9 cellular contexts compared by ENCODE assay signal in the genomic region with DNA sequence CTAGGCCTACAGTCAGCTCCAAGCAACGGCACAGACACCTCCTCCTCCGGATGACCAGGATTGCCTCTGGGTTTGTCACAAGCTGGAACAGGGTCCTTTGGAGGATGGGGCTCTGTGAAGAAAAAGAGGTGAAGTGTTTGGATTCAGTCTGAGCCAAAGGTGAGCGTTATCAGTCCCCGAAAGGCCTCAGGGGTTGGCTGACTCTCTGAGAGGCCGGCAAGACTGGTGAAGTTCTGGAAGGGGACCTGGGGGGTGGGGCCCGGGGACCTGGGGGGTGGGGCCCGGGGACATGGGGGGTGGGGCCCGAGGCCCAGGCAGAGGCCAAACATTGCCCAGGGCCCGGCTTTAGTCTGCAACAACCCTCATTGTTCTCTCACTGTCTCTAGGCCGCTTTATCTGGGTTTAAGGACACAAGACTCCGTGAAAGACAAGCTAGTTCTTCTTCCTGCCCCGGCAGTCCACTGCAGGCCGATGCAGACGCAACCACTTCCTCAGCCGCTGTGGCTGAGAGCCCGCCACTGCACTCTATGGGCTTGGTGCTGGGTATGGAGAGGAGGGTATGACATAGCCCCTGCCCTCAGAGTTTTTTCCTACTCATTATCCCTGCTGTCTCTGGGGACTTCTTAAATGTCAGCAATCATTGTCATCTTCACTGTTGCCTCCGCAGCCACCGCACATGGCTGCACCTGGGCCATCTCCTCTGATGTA. TPM values are rescaled to one million over a fixed set of nuclear protein-coding genes. Genes with fewer than 3 reads are reported as not detected.
DNase-seq lines count a peak whose midpoint lies in the region; ATAC-seq and TF ChIP-seq lines count a peak whose summit lies in the region.
"Had no signal": no experiment of that assay in that cellular context is flagged by ENCODE, and none has a peak within 500 bp of the region (broad histone marks: within the 10 kb centered on the region; RNA-seq: fewer than 3 reads in every experiment).

No MANE protein-coding gene starts in this region.

- H3K79me2 ChIP-seq in mammary epithelial cell (ENCODE audit: insufficient read depth, low read length) (no peaks in the 10 kb centered on the region), MM.1S (ENCODE audit: low read length) (no peaks in the 10 kb centered on the region)

- H3K9me3 Mint-ChIP-seq in MCF 10A (ENCODE audit: unreplicated experiment): no peaks in the 10 kb centered on the region

- H4K20me1 ChIP-seq in mammary epithelial cell (ENCODE audit: insufficient read depth, low read length) (no peaks in the 10 kb centered on the region), MM.1S (ENCODE audit: insufficient read depth, low read length) (no peaks in the 10 kb centered on the region)

- no peaks in the 10 kb centered on the region for H3K36me3 Mint-ChIP-seq in MCF 10A (ENCODE audit: insufficient read depth, unreplicated experiment)

- DNase-seq in mammary epithelial cell (no peak), MCF 10A (ENCODE audit: unreplicated experiment) (no peak), Panc1 (ENCODE audit: low read depth, low spot score) (no peak), foreskin melanocyte (peak; percentile 52), globus pallidus (ENCODE audit: low spot score) (no peak), MM.1S (no peak)
- DNase-seq: NCI-H2227 treated with DMSO at 0.1 percent for 48 hours had no signal

- H3K4me1 ChIP-seq in mammary epithelial cell (ENCODE audit: insufficient read depth, low read length) (no peaks in the 10 kb centered on the region), Panc1 (ENCODE audit: control insufficient read depth, insufficient read depth, low read length) (peaks cover 65% of the 10 kb centered on the region), thymus (ENCODE audit: control insufficient read depth, insufficient read depth, low read length) (peaks cover 49% of the 10 kb centered on the region), MM.1S (ENCODE audit: low read length) (peaks cover 8% of the 10 kb centered on the region)

- no peaks in the 10 kb centered on the region for H3K4me1 Mint-ChIP-seq in MCF 10A (ENCODE audit: insufficient read depth, unreplicated experiment)

- H2AFZ ChIP-seq in mammary epithelial cell (ENCODE audit: low read depth, low read length) (peak overlapping the region; percentile 62), MM.1S (ENCODE audit: low read length) (no peak overlapping the region)

- no peak overlapping the region for H3K27ac Mint-ChIP-seq in MCF 10A (ENCODE audit: low read depth, unreplicated experiment)

- CTCF ChIA-PET in mammary epithelial cell (lab: Charles Lee; ENCODE audit: low non-redundant PET): interaction anchor here (0.6 kb wide), 1 partner anchor 17 kb away, joined by 4 read pairs; no protein-coding TSS in a partner anchor
- CTCF ChIA-PET in MCF 10A (lab: Yijun Ruan, JAX): no interaction called here
- CTCF ChIA-PET in Panc1 (lab: Charles Lee): interaction anchor here (0.5 to 0.7 kb wide), 2 partner anchors 83 to 100 kb away, joined by 3 to 5 read pairs; no protein-coding TSS in a partner anchor

- POLR2A ChIA-PET in MCF 10A (lab: Yijun Ruan, JAX) (interaction anchor here (0.7 kb wide), 2 partner anchors 17 to 34 kb away, joined by 3 to 4 read pairs; no protein-coding TSS in a partner anchor), Panc1 (lab: Charles Lee) (interaction anchor here (0.6 to 0.9 kb wide), 2 partner anchors 29 to 31 kb away, joined by 3 to 7 read pairs; no protein-coding TSS in a partner anchor)

- H3K4me3 ChIP-seq in mammary epithelial cell (replicated peaks in 1 of 3; ENCODE audit: insufficient read depth in 1 of 3, low read depth in 2 of 3, low read length in 3 of 3): no peak overlapping the region
- H3K4me3 ChIP-seq in Panc1 (ENCODE audit: low read depth in 2 of 2, low read length in 2 of 2): no peak overlapping the region
- H3K4me3 ChIP-seq in thymus (ENCODE audit: low read length): peak overlapping the region; percentile 68
- H3K4me3 ChIP-seq in MM.1S (ENCODE audit: low read length): no peak overlapping the region

- H3K9me2 ChIP-seq in MM.1S (replicated peaks; ENCODE audit: insufficient read depth, low read length): no peaks in the 10 kb centered on the region

- H3K9me3 ChIP-seq in mammary epithelial cell (replicated peaks; ENCODE audit: insufficient read depth, low read length) (no peaks in the 10 kb centered on the region), Panc1 (ENCODE audit: control insufficient read depth, insufficient read depth, low read depth, low read length) (no peaks in the 10 kb centered on the region), thymus (ENCODE audit: control insufficient read depth) (no peaks in the 10 kb centered on the region), MM.1S (replicated peaks; ENCODE audit: insufficient read depth, low read length) (no peaks in the 10 kb centered on the region)

- WGBS in mammary epithelial cell (ENCODE audit: low coverage, missing lambda C conversion rate): 43% methylated on average over 10 of the region's 18 CpGs
- WGBS in thymus: 7% methylated on average over 18 of the region's 18 CpGs

- no peaks in the 10 kb centered on the region for H3K36me3 ChIP-seq in mammary epithelial cell (ENCODE audit: insufficient read depth, low read length)
- no peaks in the 10 kb centered on the region for H3K36me3 ChIP-seq in Panc1 (ENCODE audit: control insufficient read depth, insufficient read depth, low read length)
- H3K36me3 ChIP-seq in thymus (ENCODE audit: control insufficient read depth, insufficient read depth): no peaks in the 10 kb centered on the region
- no peaks in the 10 kb centered on the region for H3K36me3 ChIP-seq in MM.1S (replicated peaks; ENCODE audit: insufficient read depth, low read length)

- in situ Hi-C loops in mammary epithelial cell (cut with MboI; ENCODE audit: low sequenced_read_pairs in 2 of 2) (no loop called here), Panc1 (cut with HindIII; ENCODE audit: low pct_unique_long_range_greater_than_20kb, low sequenced_read_pairs) (no loop called here)

- dilution Hi-C loops in mammary epithelial cell (cut with HindIII; ENCODE audit: low sequenced_read_pairs): loop anchor here (25.0 kb wide), 1 partner anchor 516 kb away; no protein-coding TSS in a partner anchor

- TF ChIP-seq CTCF in mammary epithelial cell (conservative IDR thresholded peaks at IDR 0.05 in 1 of 2, IDR thresholded peaks at IDR 0.05 in 1 of 2; ENCODE audit: extremely low read depth in 1 of 2, insufficient read depth in 1 of 2, low read depth in 1 of 2, low read length in 2 of 2) (no peak), MCF 10A (IDR thresholded peaks at IDR 0.05; ENCODE audit: unreplicated experiment) (no peak), Panc1 (IDR thresholded peaks at IDR 0.05) (no peak), MM.1S (IDR thresholded peaks at IDR 0.05; ENCODE audit: low read length) (no peak)

- H3K9ac ChIP-seq in mammary epithelial cell (ENCODE audit: insufficient read depth, low read length): no peak overlapping the region
- no peak overlapping the region for H3K9ac ChIP-seq in MM.1S (ENCODE audit: low read length)

- peaks cover 8% of the 10 kb centered on the region for H3F3A ChIP-seq in MM.1S (ENCODE audit: insufficient read depth, low read length)

- H3K4me3 Mint-ChIP-seq in MCF 10A (ENCODE audit: unreplicated experiment): no peak overlapping the region

- H3K27ac ChIP-seq in mammary epithelial cell (ENCODE audit: insufficient read depth, low read depth, low read length) (no peak overlapping the region), Panc1 (ENCODE audit: low read length) (peak overlapping the region; percentile 88), thymus (ENCODE audit: low read depth) (peak overlapping the region; percentile 93), MM.1S (ENCODE audit: low read length) (no peak overlapping the region)

- ATAC-seq in Panc1: peak; percentile 47
- no peak for ATAC-seq in GM18870 (IDR thresholded peaks at IDR 0.05; ENCODE audit: unreplicated experiment)

- H3K4me2 ChIP-seq in mammary epithelial cell (ENCODE audit: insufficient read depth, low read depth, low read length): no peak overlapping the region
- H3K4me2 ChIP-seq in MM.1S (ENCODE audit: low read depth, low read length): no peak overlapping the region

- H3K27me3 ChIP-seq in mammary epithelial cell (ENCODE audit: insufficient read depth, low read length): no peaks in the 10 kb centered on the region
- no peaks in the 10 kb centered on the region for H3K27me3 ChIP-seq in Panc1 (ENCODE audit: control insufficient read depth, insufficient read depth, low read length)
- H3K27me3 ChIP-seq in thymus (ENCODE audit: control insufficient read depth, insufficient read depth): no peaks in the 10 kb centered on the region
- no peaks in the 10 kb centered on the region for H3K27me3 ChIP-seq in MM.1S (replicated peaks; ENCODE audit: insufficient read depth, low read length)

- intact Hi-C loops in mammary epithelial cell (cut with micrococcal nuclease) (no loop called here), MCF 10A (cut with micrococcal nuclease) (no loop called here), Panc1 (cut with micrococcal nuclease; ENCODE audit: unreplicated experiment) (no loop called here)

- BruUV-seq in mammary epithelial cell (replicated peaks; lab: Mats Ljungman, UMichigan): no TSS peak
- BruUV-seq in MCF 10A (replicated peaks; lab: Mats Ljungman, UMichigan): no TSS peak
- no TSS peak for BruUV-seq in Panc1 (replicated peaks; lab: Mats Ljungman, UMichigan)

- no peaks in the 10 kb centered on the region for H3K27me3 Mint-ChIP-seq in MCF 10A (ENCODE audit: insufficient read depth, unreplicated experiment)

RNA-seq across cellular contexts. Expression of a gene that starts 27.4 kb away (rescaled TPM):
- total RNA-seq in mammary epithelial cell (1,000 to 10,000 TPM in 1 of 2 donors, 100 to 1,000 TPM in 1; 655 to 1,757 TPM), MCF 10A (2022) (506 and 692 TPM in 2 replicates), Panc1 (2021; ENCODE audit: unreplicated experiment) (3,649 TPM)
- polyA plus RNA-seq in mammary epithelial cell (864 TPM), thymus (613 TPM)
- 764 TPM for polyA minus RNA-seq in mammary epithelial cell
- polyA plus RNA-seq in Panc1 (2012; ENCODE audit: insufficient read length): 4,189 TPM

Comparison
In these comparisons a context has a peak if more than half of its experiments do, and no peak if none do; other contexts are left out.
1. H3K27ac ChIP-seq: peak in Panc1 (single experiment) and thymus (single experiment); none in mammary epithelial cell (single experiment) and MM.1S (single experiment).